ENCODE assay signal across 20 cellular contexts in the genomic region with DNA sequence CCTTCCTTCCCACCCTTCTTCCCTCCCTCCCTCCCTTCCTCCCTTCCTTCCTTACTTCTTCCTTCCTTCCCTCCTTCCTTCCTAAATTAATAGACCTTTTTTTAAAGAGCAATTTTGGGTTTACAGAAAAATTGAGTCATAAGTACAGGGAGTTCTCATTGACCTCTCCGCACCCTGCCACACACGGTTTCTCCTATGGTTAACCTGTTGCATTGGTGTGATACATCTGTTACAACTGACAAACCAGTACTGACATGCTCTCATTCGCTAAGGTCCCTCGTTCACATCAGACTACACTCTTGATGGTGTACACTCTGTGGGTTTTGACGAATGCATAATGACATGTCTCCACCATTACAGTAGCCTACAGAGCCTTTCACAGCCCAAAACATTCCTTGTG. TPM values are rescaled to one million over a fixed set of nuclear protein-coding genes. Genes with fewer than 3 reads are reported as not detected.
A peak's percentile ranks its signal among the peaks of the same experiment; 100 is the strongest.
DNase-seq lines count a peak whose midpoint lies in the region; ATAC-seq, FAIRE-seq and TF ChIP-seq lines count a peak whose summit lies in the region.
"Had no signal": no experiment of that assay in that cellular context is flagged by ENCODE, and none has a peak within 500 bp of the region (broad histone marks: within the 10 kb centered on the region; RNA-seq: fewer than 3 reads in every experiment).

No MANE protein-coding gene starts in this region.

- TF ChIP-seq CTCF in MCF 10A (IDR thresholded peaks at IDR 0.05; ENCODE audit: unreplicated experiment) (no peak), breast epithelium (IDR thresholded peaks at IDR 0.05) (no peak), colonic mucosa (IDR thresholded peaks at IDR 0.05) (no peak), mesothelial cell of epicardium (IDR thresholded peaks at IDR 0.05; ENCODE audit: unreplicated experiment) (no peak), D721Med (IDR thresholded peaks at IDR 0.05; ENCODE audit: insufficient read depth, missing control alignments) (no peak), natural killer cell (IDR thresholded peaks at IDR 0.05) (no peak)

- no peaks in the 10 kb centered on the region for H3K36me3 ChIP-seq in breast epithelium
- no peaks in the 10 kb centered on the region for H3K36me3 ChIP-seq in colonic mucosa
- H3K36me3 ChIP-seq: BLaER1 had no signal

- H3K4me3 ChIP-seq in breast epithelium (no peak overlapping the region), colonic mucosa (no peak overlapping the region)
- H3K4me3 ChIP-seq: BLaER1 had no signal

- H3K27me3 ChIP-seq in breast epithelium (no peaks in the 10 kb centered on the region), colonic mucosa (no peaks in the 10 kb centered on the region)
- H3K27me3 ChIP-seq: BLaER1 had no signal

- DNase-seq in MCF 10A (ENCODE audit: unreplicated experiment) = peak; percentile 64
- DNase-seq in breast epithelium (ENCODE audit: low spot score in 2 of 2) = no peak
- peak; percentile 15 for DNase-seq in colonic mucosa
- DNase-seq in mesothelial cell of epicardium (ENCODE audit: low spot score in 2 of 2, unreplicated experiment in 2 of 2) = no peak
- DNase-seq in left ventricle myocardium superior = no peak
- no peak for DNase-seq in D721Med (ENCODE audit: insufficient read length, low spot score)
- no peak for DNase-seq in natural killer cell
- DNase-seq in middle frontal gyrus (ENCODE audit: extremely low spot score, low spot score) = no peak
- DNase-seq: CD8-positive, alpha-beta T cell; DMS79 treated with DMSO at 0.1 percent for 48 hours; HCEC 1CT; KG1; NCI-H1436; NCI-H2029 treated with DMSO at 0.1 percent for 48 hours; NCI-H2171 treated with DMSO at 0.1 percent for 48 hours; NCI-H510A; NCI-H774; Right ventricle myocardium superior had no signal

- peak overlapping the region; percentile 81 for H3K27ac Mint-ChIP-seq in MCF 10A (ENCODE audit: low read depth, unreplicated experiment)
- peak overlapping the region; percentile 78 for H3K27ac Mint-ChIP-seq in mesothelial cell of epicardium
- H3K27ac Mint-ChIP-seq in natural killer cell = no peak overlapping the region
- H3K27ac Mint-ChIP-seq: CD8-positive, alpha-beta T cell had no signal

- H3K27ac ChIP-seq in breast epithelium (no peak overlapping the region), colonic mucosa (no peak overlapping the region)
- H3K27ac ChIP-seq: BLaER1 had no signal

- ATAC-seq in left ventricle myocardium superior (no peak), natural killer cell (no peak)
- ATAC-seq: CD8-positive, alpha-beta T cell; Panc1 had no signal

- H3K36me3 Mint-ChIP-seq in MCF 10A (ENCODE audit: insufficient read depth, unreplicated experiment) (peaks cover 10% of the 10 kb centered on the region), mesothelial cell of epicardium (no peaks in the 10 kb centered on the region), natural killer cell (no peaks in the 10 kb centered on the region)
- H3K36me3 Mint-ChIP-seq: CD8-positive, alpha-beta T cell had no signal

- H3K9me3 Mint-ChIP-seq in MCF 10A (ENCODE audit: unreplicated experiment) = no peaks in the 10 kb centered on the region
- H3K9me3 Mint-ChIP-seq in mesothelial cell of epicardium = peaks cover 12% of the 10 kb centered on the region
- H3K9me3 Mint-ChIP-seq in natural killer cell = no peaks in the 10 kb centered on the region
- H3K9me3 Mint-ChIP-seq: CD8-positive, alpha-beta T cell had no signal

- intact Hi-C loops in MCF 10A (cut with micrococcal nuclease) = loop anchor here (2.0 kb wide), 1 partner anchor 54 kb away; no protein-coding TSS in a partner anchor
- intact Hi-C loops in breast epithelium (cut with DNase I; ENCODE audit: low total_unique reads) = no loop called here
- intact Hi-C loops in colonic mucosa (cut with DNase I) = no loop called here
- intact Hi-C loops in left ventricle myocardium superior (cut with micrococcal nuclease) = no loop called here
- intact Hi-C loops in natural killer cell (cut with micrococcal nuclease) = no loop called here

- no peak for TF ChIP-seq POLR2A in breast epithelium (IDR thresholded peaks at IDR 0.05)

- POLR2A ChIA-PET in MCF 10A (lab: Yijun Ruan, JAX) = interaction anchor here (0.6 to 2.9 kb wide), 14 partner anchors 8 to 199 kb away, joined by 3 to 19 read pairs (median 5); partner anchors contain the start of genes LAPTM4A and SDC1

- H3K4me1 ChIP-seq in breast epithelium = no peaks in the 10 kb centered on the region
- H3K4me1 ChIP-seq in colonic mucosa = no peaks in the 10 kb centered on the region
- H3K4me1 ChIP-seq: BLaER1 had no signal

- H3K4me1 Mint-ChIP-seq in MCF 10A (ENCODE audit: insufficient read depth, unreplicated experiment) (peaks cover 41% of the 10 kb centered on the region), mesothelial cell of epicardium (peaks cover 14% of the 10 kb centered on the region), natural killer cell (peaks cover 3% of the 10 kb centered on the region in 2 donors)

- BruUV-seq in MCF 10A (replicated peaks; lab: Mats Ljungman, UMichigan) = no TSS peak

- CTCF ChIA-PET in MCF 10A (lab: Yijun Ruan, JAX) = interaction anchor here (0.7 to 4.2 kb wide), 3 partner anchors 11 to 150 kb away, joined by 5 to 14 read pairs (median 7); partner anchors contain the start of gene SDC1

- no peak for FAIRE-seq in D721Med (lab: Jason Lieb, UNC)

- H3K4me3 Mint-ChIP-seq in MCF 10A (ENCODE audit: unreplicated experiment) (peak overlapping the region; percentile 17), mesothelial cell of epicardium (no peak overlapping the region), natural killer cell (no peak overlapping the region)
- H3K4me3 Mint-ChIP-seq: CD8-positive, alpha-beta T cell had no signal

- no peak overlapping the region for H3K9ac ChIP-seq in colonic mucosa (ENCODE audit: low read depth in 2 of 2, low read length in 2 of 2)
- H3K9ac ChIP-seq: BLaER1 had no signal

- H3K9me3 ChIP-seq in breast epithelium (no peaks in the 10 kb centered on the region), colonic mucosa (no peaks in the 10 kb centered on the region)

- no peaks in the 10 kb centered on the region for H3K27me3 Mint-ChIP-seq in MCF 10A (ENCODE audit: insufficient read depth, unreplicated experiment)
- no peaks in the 10 kb centered on the region for H3K27me3 Mint-ChIP-seq in mesothelial cell of epicardium (ENCODE audit: low read depth)
- peaks cover 16 to 19% of the 10 kb centered on the region in 2 donors for H3K27me3 Mint-ChIP-seq in natural killer cell (ENCODE audit: low read depth in 2 of 2)

RNA-seq across cellular contexts. Expression of gene SDC1, which starts 11.6 kb away (rescaled TPM):
- total RNA-seq in MCF 10A (2022) (214 and 232 TPM in 2 replicates), breast epithelium (10 to 100 TPM in 2 of 3 donors, 1 to 10 TPM in 1; 2.6 to 51.8 (median 38.7) TPM), colonic mucosa (100 to 1,000 TPM; 156 to 213 TPM), mesothelial cell of epicardium (45.5 to 50.7 TPM (median 48.3 TPM) in 3 replicates), left ventricle myocardium superior (0.42 TPM), natural killer cell (under 1 TPM in 1 of 3 donors, not detected in 2; 0.63 TPM)
- total RNA-seq: CD8-positive, alpha-beta T cell had no signal

Comparison
In these comparisons a context has a peak if more than half of its experiments do, and no peak if none do; other contexts are left out.
1. DNase-seq: peak in MCF 10A (single experiment) and colonic mucosa (single experiment); none in breast epithelium (0 of 2), mesothelial cell of epicardium (0 of 2), left ventricle myocardium superior (single experiment), D721Med (single experiment), natural killer cell (single experiment) and middle frontal gyrus (single experiment).
2. H3K27ac Mint-ChIP-seq: peak in MCF 10A (single experiment) and mesothelial cell of epicardium (single experiment); none in natural killer cell (0 of 2).